In the genomic region with DNA sequence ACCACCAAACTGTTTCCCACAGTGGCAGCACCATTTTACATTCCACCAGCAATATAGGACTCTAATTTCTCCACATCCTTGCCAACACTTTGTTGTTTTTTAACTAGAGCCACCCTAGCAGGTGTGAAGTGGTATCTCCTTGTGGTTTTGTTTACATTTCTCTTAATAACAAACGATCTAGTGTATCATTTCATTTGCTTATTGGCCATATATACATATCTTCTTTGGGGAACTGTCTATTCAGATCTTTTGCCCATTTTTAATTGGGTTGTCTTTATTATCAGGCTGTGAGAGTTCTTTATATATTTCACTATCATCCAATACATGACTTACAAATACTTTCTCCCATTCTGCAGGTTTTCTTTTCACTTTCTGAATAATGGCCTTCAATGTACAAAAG, we compare ENCODE assay signal across 17 cellular contexts. TPM values are rescaled to one million over a fixed set of nuclear protein-coding genes. Genes with fewer than 3 reads are reported as not detected.
A peak's percentile ranks its signal among the peaks of the same experiment; 100 is the strongest.
DNase-seq lines count a peak whose midpoint lies in the region; ATAC-seq and TF ChIP-seq lines count a peak whose summit lies in the region.
"Had no signal": no experiment of that assay in that cellular context is flagged by ENCODE, and none has a peak within 500 bp of the region (broad histone marks: within the 10 kb centered on the region; RNA-seq: fewer than 3 reads in every experiment).

No MANE protein-coding gene starts in this region.

- H3K14ac ChIP-seq in trophoblast cell (ENCODE audit: low read length), result no peak overlapping the region

- no peaks in the 10 kb centered on the region for H3K79me1 ChIP-seq in trophoblast cell (ENCODE audit: low read length)

- H3K4me3 ChIP-seq in trophoblast cell (ENCODE audit: low read depth, low read length), result no peak overlapping the region
- H3K4me3 ChIP-seq: BLaER1, GM23248 had no signal

- no peak overlapping the region for H3K18ac ChIP-seq in trophoblast cell (ENCODE audit: low read length)

- no peak for ATAC-seq in natural killer cell
- no peak for ATAC-seq in natural killer cell treated with Interleukin-12 subunit alpha and Interleukin-12 subunit beta and Interleukin-15 and Interleukin-18, amount 100 ng/mL, for 72 hours
- no peak for ATAC-seq in GM21576 (IDR thresholded peaks at IDR 0.05; ENCODE audit: unreplicated experiment)
- ATAC-seq: CD8-positive, alpha-beta T cell had no signal

- no peak overlapping the region for H2AFZ ChIP-seq in trophoblast cell (ENCODE audit: insufficient read depth, low read length, poor library complexity)
- H2AFZ ChIP-seq: GM23248 had no signal

- no peak overlapping the region for H2BK5ac ChIP-seq in trophoblast cell (ENCODE audit: low read depth, low read length, poor library complexity)

- H3K36me3 ChIP-seq in trophoblast cell (ENCODE audit: control insufficient read depth in 1 of 2, insufficient read depth in 2 of 2, low read length in 2 of 2), result peaks cover 0 to 5% of the 10 kb centered on the region in 2 experiments

- H3K4me3 Mint-ChIP-seq in natural killer cell, result peak overlapping the region; percentile 32
- no peak overlapping the region for H3K4me3 Mint-ChIP-seq in natural killer cell treated with Interleukin-12 subunit alpha and Interleukin-12 subunit beta and Interleukin-15 and Interleukin-18, amount 100 ng/mL, for 72 hours
- H3K4me3 Mint-ChIP-seq: B cell; CD8-positive, alpha-beta T cell had no signal

- H3K9me3 Mint-ChIP-seq in natural killer cell, result peaks cover 3 to 7% of the 10 kb centered on the region in 2 donors
- peaks cover 6% of the 10 kb centered on the region for H3K9me3 Mint-ChIP-seq in natural killer cell treated with Interleukin-12 subunit alpha and Interleukin-12 subunit beta and Interleukin-15 and Interleukin-18, amount 100 ng/mL, for 72 hours

- no peak overlapping the region for H2BK120ac ChIP-seq in trophoblast cell (ENCODE audit: insufficient read depth, low read length, poor library complexity)

- no peak overlapping the region for H2BK12ac ChIP-seq in trophoblast cell (ENCODE audit: low read length)

- H4K12ac ChIP-seq in trophoblast cell (ENCODE audit: low read depth, low read length), result no peak overlapping the region

- intact Hi-C loops in natural killer cell (cut with micrococcal nuclease), result no loop called here

- H3K4me2 ChIP-seq in trophoblast cell (ENCODE audit: low read length), result no peak overlapping the region
- H3K4me2 ChIP-seq: BLaER1 had no signal

- H3K9ac ChIP-seq in trophoblast cell (ENCODE audit: low read length), result no peak overlapping the region
- H3K9ac ChIP-seq: BLaER1, GM23248 had no signal

- H3K27ac ChIP-seq in trophoblast cell (ENCODE audit: low read depth, low read length), result no peak overlapping the region
- H3K27ac ChIP-seq: 22Rv1, BLaER1, C4-2B, GM23248 had no signal

- TF ChIP-seq CTCF in natural killer cell (IDR thresholded peaks at IDR 0.05), result no peak

- H3K9me3 ChIP-seq in trophoblast cell (ENCODE audit: insufficient read depth, low read depth, low read length), result no peaks in the 10 kb centered on the region

- H3K23ac ChIP-seq in trophoblast cell (ENCODE audit: low read length), result no peak overlapping the region

- WGBS in trophoblast cell (ENCODE audit: extremely low coverage, insufficient coverage, insufficient read length), result no CpG with 5 or more reads among the region's 1 CpG

- peaks cover 71 to 79% of the 10 kb centered on the region in 2 donors for H3K4me1 Mint-ChIP-seq in natural killer cell
- peaks cover 50 to 54% of the 10 kb centered on the region in 2 donors for H3K4me1 Mint-ChIP-seq in natural killer cell treated with Interleukin-12 subunit alpha and Interleukin-12 subunit beta and Interleukin-15 and Interleukin-18, amount 100 ng/mL, for 72 hours (ENCODE audit: low read depth in 2 of 2)

- peak; percentile 10 for DNase-seq in DMS53 (lab: John Stamatoyannopoulos, UW)
- DNase-seq in DMS53 treated with DMSO at 0.1 percent for 48 hours (lab: John Stamatoyannopoulos, UW; ENCODE audit: unreplicated experiment), result no peak
- DNase-seq in natural killer cell, result no peak
- DNase-seq in natural killer cell treated with Interleukin-12 subunit alpha and Interleukin-12 subunit beta and Interleukin-15 and Interleukin-18, amount 100 ng/mL, for 72 hours (ENCODE audit: low spot score), result no peak
- no peak for DNase-seq in trophoblast cell
- DNase-seq: CD4-positive, CD25-positive, alpha-beta regulatory T cell; CD8-positive, alpha-beta T cell; DMS 273 treated with DMSO at 0.1 percent for 48 hours; DND-41; GM23248; H7; HCEC 1CT had no signal

- H3K4ac ChIP-seq in trophoblast cell (ENCODE audit: low read depth, low read length), result peak overlapping the region; percentile 75

- no peaks in the 10 kb centered on the region for H3K27me3 ChIP-seq in trophoblast cell (ENCODE audit: insufficient read depth, low read length)
- H3K27me3 ChIP-seq: BLaER1 had no signal

- peaks cover 10% of the 10 kb centered on the region for H3K79me2 ChIP-seq in trophoblast cell (ENCODE audit: control insufficient read depth, insufficient read depth, low read length, poor library complexity)

- H4K91ac ChIP-seq in trophoblast cell (ENCODE audit: low read depth, low read length), result no peak overlapping the region

- peaks cover 7% of the 10 kb centered on the region for H3K36me3 Mint-ChIP-seq in natural killer cell
- H3K36me3 Mint-ChIP-seq in natural killer cell treated with Interleukin-12 subunit alpha and Interleukin-12 subunit beta and Interleukin-15 and Interleukin-18, amount 100 ng/mL, for 72 hours, result peaks cover 8% of the 10 kb centered on the region

- H2AK5ac ChIP-seq in trophoblast cell (ENCODE audit: low read length), result no peak overlapping the region

- peak overlapping the region; percentile 14 to 15 for H3K27ac Mint-ChIP-seq in natural killer cell
- H3K27ac Mint-ChIP-seq in natural killer cell treated with Interleukin-12 subunit alpha and Interleukin-12 subunit beta and Interleukin-15 and Interleukin-18, amount 100 ng/mL, for 72 hours, result peak overlapping the region in 1 of 2 donors; percentile 69
- H3K27ac Mint-ChIP-seq: B cell had no signal

- no peak overlapping the region for H4K8ac ChIP-seq in trophoblast cell (ENCODE audit: low read depth, low read length)

- H3K4me1 ChIP-seq in trophoblast cell (ENCODE audit: control insufficient read depth in 1 of 2, insufficient read depth in 2 of 2, low read length in 2 of 2), result no peaks in the 10 kb centered on the region

- no peaks in the 10 kb centered on the region for H3K27me3 Mint-ChIP-seq in natural killer cell (ENCODE audit: low read depth in 2 of 2)
- H3K27me3 Mint-ChIP-seq in natural killer cell treated with Interleukin-12 subunit alpha and Interleukin-12 subunit beta and Interleukin-15 and Interleukin-18, amount 100 ng/mL, for 72 hours, result no peaks in the 10 kb centered on the region
- H3K27me3 Mint-ChIP-seq: B cell; CD4-positive, CD25-positive, alpha-beta regulatory T cell had no signal

RNA-seq across cellular contexts. Expression of a gene that starts 18.0 kb away (rescaled TPM):
- total RNA-seq in natural killer cell, result 10 to 100 TPM; 70.6 to 91.5 (median 86.1) TPM
- total RNA-seq in natural killer cell treated with Interleukin-12 subunit alpha and Interleukin-12 subunit beta and Interleukin-15 and Interleukin-18, amount 100 ng/mL, for 72 hours, result 10 to 100 TPM; 48.1 to 55.7 TPM
- polyA plus RNA-seq in trophoblast cell (2013), result 110 and 120 TPM in 2 replicates
